18 cellular contexts compared by ENCODE assay signal in the genomic region with DNA sequence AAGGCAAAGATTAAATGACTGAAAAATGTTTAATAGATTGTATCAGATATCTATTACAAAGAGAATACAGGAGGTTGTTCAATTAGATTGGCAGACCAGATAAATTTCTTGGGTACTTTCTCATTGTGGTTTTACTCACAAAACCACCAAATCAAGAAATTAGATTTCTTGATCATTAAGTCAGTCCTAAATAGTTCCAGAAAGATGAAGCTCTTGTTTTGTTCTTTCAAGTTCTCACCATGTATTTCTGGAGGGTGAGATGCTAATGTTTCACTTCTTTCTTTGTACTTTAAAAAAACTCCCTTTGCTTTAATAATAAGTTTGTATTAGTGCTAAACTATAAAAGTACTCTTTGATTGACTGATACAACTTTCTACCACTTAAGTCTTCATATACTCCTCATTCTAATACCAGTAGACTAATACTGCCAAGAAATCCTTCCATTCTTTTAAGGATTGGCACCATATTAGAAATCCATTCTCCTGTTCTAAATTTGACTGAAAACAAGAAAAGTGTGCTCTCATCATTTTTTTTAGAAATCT.
DNase-seq lines count a peak whose midpoint lies in the region; ATAC-seq lines count a peak whose summit lies in the region.
"Had no signal": no experiment of that assay in that cellular context is flagged by ENCODE, and none has a peak within 500 bp of the region (broad histone marks: within the 10 kb centered on the region; RNA-seq: fewer than 3 reads in every experiment).

No MANE protein-coding gene starts in this region.

- peak; percentile 50 for ATAC-seq in GM19463 (IDR thresholded peaks at IDR 0.05; ENCODE audit: unreplicated experiment)
- ATAC-seq in HG03432 (IDR thresholded peaks at IDR 0.05; ENCODE audit: unreplicated experiment), result peak; percentile 40
- no peak for ATAC-seq in HG02970 (IDR thresholded peaks at IDR 0.05; ENCODE audit: low FRiP score, unreplicated experiment)
- ATAC-seq in GM19328 (IDR thresholded peaks at IDR 0.05; ENCODE audit: unreplicated experiment), result no peak
- ATAC-seq: A549, HCT116 had no signal

- H3K36me3 ChIP-seq in skeletal muscle satellite cell (ENCODE audit: insufficient read depth, low read length), result no peaks in the 10 kb centered on the region

- H3K4me1 ChIP-seq in skeletal muscle satellite cell (ENCODE audit: control insufficient read depth, insufficient read depth, low read length), result peaks cover 15% of the 10 kb centered on the region
- H3K4me1 ChIP-seq: A549 had no signal

- H3K4me2 ChIP-seq in skeletal muscle satellite cell (ENCODE audit: low read length), result peak overlapping the region; percentile 60
- H3K4me2 ChIP-seq: A549 had no signal

- no peaks in the 10 kb centered on the region for H3K9me3 ChIP-seq in skeletal muscle satellite cell (replicated peaks; ENCODE audit: low read length)
- H3K9me3 ChIP-seq: A549, Caco-2 had no signal

- DNase-seq in fibroblast of peridontal ligament (ENCODE audit: extremely low read depth) (peak; percentile 21), NCI-H1694 (lab: John Stamatoyannopoulos, UW) (no peak), cardiac septum (ENCODE audit: low spot score) (no peak)
- DNase-seq: AML-193; CD4-positive, alpha-beta T cell; GOT3; H7; HFFc6; Karpas-422; KBM-7 had no signal

- intact Hi-C loops in cardiac septum (cut with DNase I), result no loop called here

- no peaks in the 10 kb centered on the region for H3K27me3 ChIP-seq in skeletal muscle satellite cell (ENCODE audit: control insufficient read depth, insufficient read depth, low read length)

- no peak overlapping the region for H3K9ac ChIP-seq in skeletal muscle satellite cell (ENCODE audit: low read depth, low read length)

- no peak overlapping the region for H3K4me3 ChIP-seq in skeletal muscle satellite cell (ENCODE audit: low read length)
- H3K4me3 ChIP-seq: A549 had no signal

Comparison
In these comparisons a context has a peak if more than half of its experiments do, and no peak if none do; other contexts are left out.
1. ATAC-seq: peak in GM19463 (single experiment) and HG03432 (single experiment); none in HG02970 (single experiment) and GM19328 (single experiment).